Comparison of ENCODE assay signal across 1 cellular context in the genomic region with DNA sequence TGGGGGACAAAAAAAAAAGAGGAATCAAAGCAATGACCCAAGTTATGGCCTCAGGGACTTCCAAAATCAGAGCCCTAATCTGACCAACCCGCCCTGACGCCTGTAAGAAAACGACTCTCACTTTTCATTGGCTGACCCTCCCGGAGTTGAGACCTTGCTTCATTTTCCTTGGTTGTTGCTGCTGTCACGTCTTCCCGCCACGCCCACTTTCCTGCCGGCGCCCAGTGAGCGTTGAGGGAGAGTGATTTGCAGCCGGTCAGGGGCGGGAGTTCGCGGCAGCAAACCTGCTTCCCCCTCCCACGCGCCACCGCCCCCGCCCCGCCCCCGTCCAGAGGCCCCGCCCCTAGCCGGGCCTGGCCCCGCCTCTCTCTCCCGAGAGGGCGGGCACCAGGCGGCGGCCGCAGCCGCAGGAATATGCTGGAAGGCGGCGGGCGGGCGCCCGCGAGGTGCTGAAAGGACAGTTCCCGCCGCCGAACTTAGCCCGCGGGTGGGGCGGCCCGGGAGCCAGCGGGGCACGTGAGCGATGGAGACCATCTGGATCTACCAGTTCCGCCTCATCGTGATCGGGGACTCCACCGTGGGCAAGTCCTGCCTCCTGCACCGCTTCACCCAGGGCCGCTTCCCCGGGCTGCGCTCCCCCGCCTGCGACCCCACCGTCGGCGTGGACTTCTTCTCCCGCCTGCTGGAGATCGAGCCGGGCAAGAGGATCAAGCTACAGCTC.
A peak's percentile ranks its signal among the peaks of the same experiment; 100 is the strongest.
TF ChIP-seq lines count a peak whose summit lies in the region.

A gene with protein sequence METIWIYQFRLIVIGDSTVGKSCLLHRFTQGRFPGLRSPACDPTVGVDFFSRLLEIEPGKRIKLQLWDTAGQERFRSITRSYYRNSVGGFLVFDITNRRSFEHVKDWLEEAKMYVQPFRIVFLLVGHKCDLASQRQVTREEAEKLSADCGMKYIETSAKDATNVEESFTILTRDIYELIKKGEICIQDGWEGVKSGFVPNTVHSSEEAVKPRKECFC (plus strand): TSS at position 403 of the 721 bp plus-strand sequence. CDS start 121 bp downstream, at position 524.

TF ChIP-seq in K562, 482 proteins besides CTCF, POLR2A, EP300 and RAD21 (continued from another document and continues in another):
- TF ChIP-seq, protein P1, sequence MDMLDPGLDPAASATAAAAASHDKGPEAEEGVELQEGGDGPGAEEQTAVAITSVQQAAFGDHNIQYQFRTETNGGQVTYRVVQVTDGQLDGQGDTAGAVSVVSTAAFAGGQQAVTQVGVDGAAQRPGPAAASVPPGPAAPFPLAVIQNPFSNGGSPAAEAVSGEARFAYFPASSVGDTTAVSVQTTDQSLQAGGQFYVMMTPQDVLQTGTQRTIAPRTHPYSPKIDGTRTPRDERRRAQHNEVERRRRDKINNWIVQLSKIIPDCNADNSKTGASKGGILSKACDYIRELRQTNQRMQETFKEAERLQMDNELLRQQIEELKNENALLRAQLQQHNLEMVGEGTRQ (CRISPR knock-in tag; IDR thresholded peaks at IDR 0.05), result peak; percentile 69
- no peak for TF ChIP-seq RBM34 (IDR thresholded peaks at IDR 0.05; ENCODE audit: borderline replicate concordance, insufficient read depth, low read length)
- TF ChIP-seq, protein P2, sequence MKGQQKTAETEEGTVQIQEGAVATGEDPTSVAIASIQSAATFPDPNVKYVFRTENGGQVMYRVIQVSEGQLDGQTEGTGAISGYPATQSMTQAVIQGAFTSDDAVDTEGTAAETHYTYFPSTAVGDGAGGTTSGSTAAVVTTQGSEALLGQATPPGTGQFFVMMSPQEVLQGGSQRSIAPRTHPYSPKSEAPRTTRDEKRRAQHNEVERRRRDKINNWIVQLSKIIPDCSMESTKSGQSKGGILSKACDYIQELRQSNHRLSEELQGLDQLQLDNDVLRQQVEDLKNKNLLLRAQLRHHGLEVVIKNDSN (CRISPR knock-in tag; IDR thresholded peaks at IDR 0.05), result peak; percentile 75
- no peak for TF ChIP-seq ZNF561 (CRISPR knock-in tag; conservative IDR thresholded peaks at IDR 0.05)
- no peak for TF ChIP-seq ZNF175 (CRISPR knock-in tag; IDR thresholded peaks at IDR 0.05; ENCODE audit: low read depth)
- TF ChIP-seq CREB1 (IDR thresholded peaks at IDR 0.05), result peak; percentile 54; the same call in 1 of the 2 replicates
- TF ChIP-seq CREB1 (CRISPR knock-in tag; IDR thresholded peaks at IDR 0.05), result no peak
- TF ChIP-seq MTA3 (IDR thresholded peaks at IDR 0.05; ENCODE audit: borderline replicate concordance), result no peak
- TF ChIP-seq ZBTB1 (CRISPR knock-in tag; IDR thresholded peaks at IDR 0.05; ENCODE audit: borderline replicate concordance, low read depth), result no peak
- TF ChIP-seq MEIS2 (IDR thresholded peaks at IDR 0.05; ENCODE audit: partially characterized antibody), result peak; percentile 90
- TF ChIP-seq, protein P3, sequence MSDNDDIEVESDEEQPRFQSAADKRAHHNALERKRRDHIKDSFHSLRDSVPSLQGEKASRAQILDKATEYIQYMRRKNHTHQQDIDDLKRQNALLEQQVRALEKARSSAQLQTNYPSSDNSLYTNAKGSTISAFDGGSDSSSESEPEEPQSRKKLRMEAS (CRISPR knock-in tag; IDR thresholded peaks at IDR 0.05), result peak; percentile 76
- no peak for TF ChIP-seq KAT2B (IDR thresholded peaks at IDR 0.05; ENCODE audit: low read depth, low read length)
- TF ChIP-seq, protein P4, sequence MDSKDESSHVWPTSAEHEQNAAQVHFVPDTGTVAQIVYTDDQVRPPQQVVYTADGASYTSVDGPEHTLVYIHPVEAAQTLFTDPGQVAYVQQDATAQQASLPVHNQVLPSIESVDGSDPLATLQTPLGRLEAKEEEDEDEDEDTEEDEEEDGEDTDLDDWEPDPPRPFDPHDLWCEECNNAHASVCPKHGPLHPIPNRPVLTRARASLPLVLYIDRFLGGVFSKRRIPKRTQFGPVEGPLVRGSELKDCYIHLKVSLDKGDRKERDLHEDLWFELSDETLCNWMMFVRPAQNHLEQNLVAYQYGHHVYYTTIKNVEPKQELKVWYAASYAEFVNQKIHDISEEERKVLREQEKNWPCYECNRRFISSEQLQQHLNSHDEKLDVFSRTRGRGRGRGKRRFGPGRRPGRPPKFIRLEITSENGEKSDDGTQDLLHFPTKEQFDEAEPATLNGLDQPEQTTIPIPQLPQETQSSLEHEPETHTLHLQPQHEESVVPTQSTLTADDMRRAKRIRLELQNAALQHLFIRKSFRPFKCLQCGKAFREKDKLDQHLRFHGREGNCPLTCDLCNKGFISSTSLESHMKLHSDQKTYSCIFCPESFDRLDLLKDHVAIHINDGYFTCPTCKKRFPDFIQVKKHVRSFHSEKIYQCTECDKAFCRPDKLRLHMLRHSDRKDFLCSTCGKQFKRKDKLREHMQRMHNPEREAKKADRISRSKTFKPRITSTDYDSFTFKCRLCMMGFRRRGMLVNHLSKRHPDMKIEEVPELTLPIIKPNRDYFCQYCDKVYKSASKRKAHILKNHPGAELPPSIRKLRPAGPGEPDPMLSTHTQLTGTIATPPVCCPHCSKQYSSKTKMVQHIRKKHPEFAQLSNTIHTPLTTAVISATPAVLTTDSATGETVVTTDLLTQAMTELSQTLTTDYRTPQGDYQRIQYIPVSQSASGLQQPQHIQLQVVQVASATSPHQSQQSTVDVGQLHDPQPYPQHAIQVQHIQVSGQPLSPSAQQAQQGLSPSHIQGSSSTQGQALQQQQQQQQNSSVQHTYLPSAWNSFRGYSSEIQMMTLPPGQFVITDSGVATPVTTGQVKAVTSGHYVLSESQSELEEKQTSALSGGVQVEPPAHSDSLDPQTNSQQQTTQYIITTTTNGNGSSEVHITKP (IDR thresholded peaks at IDR 0.05; ENCODE audit: partially characterized antibody), result no peak
- TF ChIP-seq ASH1L (IDR thresholded peaks at IDR 0.05; ENCODE audit: borderline replicate concordance, low read depth, partially characterized antibody), result peak; percentile 93
- 0 out of 2 replicates have a peak, but pooled peaks have one; percentile 27 for TF ChIP-seq NR3C1 (CRISPR knock-in tag; IDR thresholded peaks at IDR 0.05)
- peak; percentile 78; the same call in 1 of the 2 replicates for TF ChIP-seq RB1 (IDR thresholded peaks at IDR 0.05; ENCODE audit: low read depth)
- peak; percentile 74 for TF ChIP-seq CREM (IDR thresholded peaks at IDR 0.05; ENCODE audit: low read depth)
- TF ChIP-seq NFRKB (IDR thresholded peaks at IDR 0.05; ENCODE audit: low read depth), result no peak
- peak; percentile 91 for TF ChIP-seq FOS (IDR thresholded peaks at IDR 0.05; ENCODE audit: extremely low read depth, insufficient read length)
- TF ChIP-seq, protein P5, sequence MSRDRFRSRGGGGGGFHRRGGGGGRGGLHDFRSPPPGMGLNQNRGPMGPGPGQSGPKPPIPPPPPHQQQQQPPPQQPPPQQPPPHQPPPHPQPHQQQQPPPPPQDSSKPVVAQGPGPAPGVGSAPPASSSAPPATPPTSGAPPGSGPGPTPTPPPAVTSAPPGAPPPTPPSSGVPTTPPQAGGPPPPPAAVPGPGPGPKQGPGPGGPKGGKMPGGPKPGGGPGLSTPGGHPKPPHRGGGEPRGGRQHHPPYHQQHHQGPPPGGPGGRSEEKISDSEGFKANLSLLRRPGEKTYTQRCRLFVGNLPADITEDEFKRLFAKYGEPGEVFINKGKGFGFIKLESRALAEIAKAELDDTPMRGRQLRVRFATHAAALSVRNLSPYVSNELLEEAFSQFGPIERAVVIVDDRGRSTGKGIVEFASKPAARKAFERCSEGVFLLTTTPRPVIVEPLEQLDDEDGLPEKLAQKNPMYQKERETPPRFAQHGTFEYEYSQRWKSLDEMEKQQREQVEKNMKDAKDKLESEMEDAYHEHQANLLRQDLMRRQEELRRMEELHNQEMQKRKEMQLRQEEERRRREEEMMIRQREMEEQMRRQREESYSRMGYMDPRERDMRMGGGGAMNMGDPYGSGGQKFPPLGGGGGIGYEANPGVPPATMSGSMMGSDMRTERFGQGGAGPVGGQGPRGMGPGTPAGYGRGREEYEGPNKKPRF (IDR thresholded peaks at IDR 0.05; ENCODE audit: low read depth, low read length), result no peak
- 0 out of 2 replicates have a peak, but pooled peaks have one; percentile 28 for TF ChIP-seq ZBTB7A (IDR thresholded peaks at IDR 0.05; ENCODE audit: borderline replicate concordance, control insufficient read depth, low read depth, low read length)
- TF ChIP-seq, protein P6, sequence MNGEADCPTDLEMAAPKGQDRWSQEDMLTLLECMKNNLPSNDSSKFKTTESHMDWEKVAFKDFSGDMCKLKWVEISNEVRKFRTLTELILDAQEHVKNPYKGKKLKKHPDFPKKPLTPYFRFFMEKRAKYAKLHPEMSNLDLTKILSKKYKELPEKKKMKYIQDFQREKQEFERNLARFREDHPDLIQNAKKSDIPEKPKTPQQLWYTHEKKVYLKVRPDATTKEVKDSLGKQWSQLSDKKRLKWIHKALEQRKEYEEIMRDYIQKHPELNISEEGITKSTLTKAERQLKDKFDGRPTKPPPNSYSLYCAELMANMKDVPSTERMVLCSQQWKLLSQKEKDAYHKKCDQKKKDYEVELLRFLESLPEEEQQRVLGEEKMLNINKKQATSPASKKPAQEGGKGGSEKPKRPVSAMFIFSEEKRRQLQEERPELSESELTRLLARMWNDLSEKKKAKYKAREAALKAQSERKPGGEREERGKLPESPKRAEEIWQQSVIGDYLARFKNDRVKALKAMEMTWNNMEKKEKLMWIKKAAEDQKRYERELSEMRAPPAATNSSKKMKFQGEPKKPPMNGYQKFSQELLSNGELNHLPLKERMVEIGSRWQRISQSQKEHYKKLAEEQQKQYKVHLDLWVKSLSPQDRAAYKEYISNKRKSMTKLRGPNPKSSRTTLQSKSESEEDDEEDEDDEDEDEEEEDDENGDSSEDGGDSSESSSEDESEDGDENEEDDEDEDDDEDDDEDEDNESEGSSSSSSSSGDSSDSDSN (IDR thresholded peaks at IDR 0.05; ENCODE audit: borderline replicate concordance in 1 of 2, low read depth in 2 of 2, low read length in 2 of 2), result no peak
- TF ChIP-seq, protein P7, sequence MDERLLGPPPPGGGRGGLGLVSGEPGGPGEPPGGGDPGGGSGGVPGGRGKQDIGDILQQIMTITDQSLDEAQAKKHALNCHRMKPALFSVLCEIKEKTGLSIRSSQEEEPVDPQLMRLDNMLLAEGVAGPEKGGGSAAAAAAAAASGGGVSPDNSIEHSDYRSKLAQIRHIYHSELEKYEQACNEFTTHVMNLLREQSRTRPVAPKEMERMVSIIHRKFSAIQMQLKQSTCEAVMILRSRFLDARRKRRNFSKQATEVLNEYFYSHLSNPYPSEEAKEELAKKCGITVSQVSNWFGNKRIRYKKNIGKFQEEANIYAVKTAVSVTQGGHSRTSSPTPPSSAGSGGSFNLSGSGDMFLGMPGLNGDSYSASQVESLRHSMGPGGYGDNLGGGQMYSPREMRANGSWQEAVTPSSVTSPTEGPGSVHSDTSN (CRISPR knock-in tag; IDR thresholded peaks at IDR 0.05; ENCODE audit: low read depth), result peak; percentile 80
- TF ChIP-seq, protein P7 (tag; conservative IDR thresholded peaks at IDR 0.05; ENCODE audit: low read depth), result peak; percentile 99
- TF ChIP-seq MBD2 (IDR thresholded peaks at IDR 0.05; ENCODE audit: borderline replicate concordance, low read depth), result peak; percentile 94
- TF ChIP-seq MAZ (CRISPR knock-in tag; conservative IDR thresholded peaks at IDR 0.05 in 1 of 2, IDR thresholded peaks at IDR 0.05 in 1 of 2), result peak; percentile 63 to 79
- TF ChIP-seq, protein P8, sequence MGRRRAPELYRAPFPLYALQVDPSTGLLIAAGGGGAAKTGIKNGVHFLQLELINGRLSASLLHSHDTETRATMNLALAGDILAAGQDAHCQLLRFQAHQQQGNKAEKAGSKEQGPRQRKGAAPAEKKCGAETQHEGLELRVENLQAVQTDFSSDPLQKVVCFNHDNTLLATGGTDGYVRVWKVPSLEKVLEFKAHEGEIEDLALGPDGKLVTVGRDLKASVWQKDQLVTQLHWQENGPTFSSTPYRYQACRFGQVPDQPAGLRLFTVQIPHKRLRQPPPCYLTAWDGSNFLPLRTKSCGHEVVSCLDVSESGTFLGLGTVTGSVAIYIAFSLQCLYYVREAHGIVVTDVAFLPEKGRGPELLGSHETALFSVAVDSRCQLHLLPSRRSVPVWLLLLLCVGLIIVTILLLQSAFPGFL (CRISPR knock-in tag; IDR thresholded peaks at IDR 0.05), result no peak
- TF ChIP-seq OTX1 (CRISPR knock-in tag; IDR thresholded peaks at IDR 0.05), result no peak
- peak; percentile 93 for TF ChIP-seq MIER1 (IDR thresholded peaks at IDR 0.05; ENCODE audit: low read depth)
- peak in 1 of 2 experiments; percentile 92; a peak in 1 of 4 replicates for TF ChIP-seq SIN3A (IDR thresholded peaks at IDR 0.05; ENCODE audit: borderline replicate concordance in 2 of 2, control insufficient read depth in 1 of 2, low read depth in 2 of 2, low read length in 2 of 2)
- 0 out of 2 replicates have a peak, but pooled peaks have one; percentile 17 for TF ChIP-seq SMAD4 (CRISPR knock-in tag; conservative IDR thresholded peaks at IDR 0.05)
- TF ChIP-seq, protein P9, sequence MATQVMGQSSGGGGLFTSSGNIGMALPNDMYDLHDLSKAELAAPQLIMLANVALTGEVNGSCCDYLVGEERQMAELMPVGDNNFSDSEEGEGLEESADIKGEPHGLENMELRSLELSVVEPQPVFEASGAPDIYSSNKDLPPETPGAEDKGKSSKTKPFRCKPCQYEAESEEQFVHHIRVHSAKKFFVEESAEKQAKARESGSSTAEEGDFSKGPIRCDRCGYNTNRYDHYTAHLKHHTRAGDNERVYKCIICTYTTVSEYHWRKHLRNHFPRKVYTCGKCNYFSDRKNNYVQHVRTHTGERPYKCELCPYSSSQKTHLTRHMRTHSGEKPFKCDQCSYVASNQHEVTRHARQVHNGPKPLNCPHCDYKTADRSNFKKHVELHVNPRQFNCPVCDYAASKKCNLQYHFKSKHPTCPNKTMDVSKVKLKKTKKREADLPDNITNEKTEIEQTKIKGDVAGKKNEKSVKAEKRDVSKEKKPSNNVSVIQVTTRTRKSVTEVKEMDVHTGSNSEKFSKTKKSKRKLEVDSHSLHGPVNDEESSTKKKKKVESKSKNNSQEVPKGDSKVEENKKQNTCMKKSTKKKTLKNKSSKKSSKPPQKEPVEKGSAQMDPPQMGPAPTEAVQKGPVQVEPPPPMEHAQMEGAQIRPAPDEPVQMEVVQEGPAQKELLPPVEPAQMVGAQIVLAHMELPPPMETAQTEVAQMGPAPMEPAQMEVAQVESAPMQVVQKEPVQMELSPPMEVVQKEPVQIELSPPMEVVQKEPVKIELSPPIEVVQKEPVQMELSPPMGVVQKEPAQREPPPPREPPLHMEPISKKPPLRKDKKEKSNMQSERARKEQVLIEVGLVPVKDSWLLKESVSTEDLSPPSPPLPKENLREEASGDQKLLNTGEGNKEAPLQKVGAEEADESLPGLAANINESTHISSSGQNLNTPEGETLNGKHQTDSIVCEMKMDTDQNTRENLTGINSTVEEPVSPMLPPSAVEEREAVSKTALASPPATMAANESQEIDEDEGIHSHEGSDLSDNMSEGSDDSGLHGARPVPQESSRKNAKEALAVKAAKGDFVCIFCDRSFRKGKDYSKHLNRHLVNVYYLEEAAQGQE (CRISPR knock-in tag; IDR thresholded peaks at IDR 0.05; ENCODE audit: low read depth), result peak; percentile 99
